7 cellular contexts compared by ENCODE assay signal in the genomic region with DNA sequence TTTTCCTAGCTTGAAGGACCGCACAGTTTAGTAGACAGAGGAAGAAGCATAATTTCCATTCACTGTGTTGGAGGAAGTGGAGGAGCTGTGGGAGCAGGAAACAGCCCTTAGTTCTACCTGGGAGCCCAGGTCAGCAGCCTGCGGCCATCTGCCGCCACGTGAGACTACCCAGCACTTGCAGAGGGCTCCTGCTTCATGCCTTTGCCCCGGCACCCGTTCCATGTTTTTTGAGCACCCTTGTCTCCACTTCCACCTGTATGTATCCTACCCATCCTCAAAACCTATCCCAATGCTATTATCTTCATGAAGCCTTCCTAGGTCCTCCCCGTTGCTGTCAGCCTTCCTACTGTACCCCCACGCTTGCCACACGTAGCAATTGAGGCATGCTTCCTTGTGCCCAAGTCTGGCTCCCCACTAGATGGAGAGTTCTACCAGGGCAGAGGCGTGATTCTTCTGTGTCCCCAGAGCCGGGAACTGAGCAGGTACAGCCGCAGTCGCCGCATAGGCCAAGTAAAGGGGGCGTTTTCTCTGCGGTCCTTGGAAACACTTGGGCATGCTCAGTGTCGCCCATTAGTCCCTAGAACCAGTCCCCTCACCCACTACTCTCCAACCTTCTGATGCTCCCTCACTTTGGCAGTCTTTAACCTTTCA. TPM values are rescaled to one million over a fixed set of nuclear protein-coding genes. Genes with fewer than 3 reads are reported as not detected.
DNase-seq lines count a peak whose midpoint lies in the region; ATAC-seq and TF ChIP-seq lines count a peak whose summit lies in the region.

No MANE protein-coding gene starts in this region.

- TF ChIP-seq CTCF in GM12865 (IDR thresholded peaks at IDR 0.05; ENCODE audit: insufficient read depth, low read depth, low read length, missing control alignments) (no peak), NB4 (IDR thresholded peaks at IDR 0.05; ENCODE audit: low read depth, low read length) (no peak), cardiac fibroblast (IDR thresholded peaks at IDR 0.05; ENCODE audit: low read depth, low read length) (no peak), lower lobe of right lung (IDR thresholded peaks at IDR 0.05) (no peak), upper lobe of right lung (IDR thresholded peaks at IDR 0.05) (no peak)

- no peak for DNase-seq in GM12865 (ENCODE audit: low read depth)
- DNase-seq in NB4 (ENCODE audit: low read depth): no peak
- no peak for DNase-seq in cardiac fibroblast (ENCODE audit: low read depth in 2 of 2)
- DNase-seq in lower lobe of right lung: no peak
- DNase-seq in upper lobe of right lung: no peak
- no peak for DNase-seq in retina

- ATAC-seq in GM21786 (IDR thresholded peaks at IDR 0.05; ENCODE audit: unreplicated experiment): peak; percentile 25
- peak; percentile 7 to 25 for ATAC-seq in lower lobe of right lung
- peak; percentile 3 for ATAC-seq in upper lobe of right lung

- peak overlapping the region; percentile 64 for H3K4me3 ChIP-seq in GM12865 (ENCODE audit: low read depth, low read length)
- peak overlapping the region; percentile 71 for H3K4me3 ChIP-seq in NB4 (ENCODE audit: low read depth, low read length)
- H3K4me3 ChIP-seq in cardiac fibroblast (replicated peaks in 1 of 2; ENCODE audit: low read depth in 2 of 2, low read length in 2 of 2): peak overlapping the region; percentile 85 to 90
- H3K4me3 ChIP-seq in lower lobe of right lung: peak overlapping the region; percentile 96
- H3K4me3 ChIP-seq in upper lobe of right lung: peak overlapping the region; percentile 85

- H3K27ac ChIP-seq in lower lobe of right lung (peak overlapping the region; percentile 81), upper lobe of right lung (peak overlapping the region; percentile 65)

- H3K36me3 ChIP-seq in lower lobe of right lung: no peaks in the 10 kb centered on the region
- H3K36me3 ChIP-seq in upper lobe of right lung: no peaks in the 10 kb centered on the region

- intact Hi-C loops in lower lobe of right lung (cut with DNase I): no loop called here
- intact Hi-C loops in upper lobe of right lung (cut with DNase I): no loop called here

- no peaks in the 10 kb centered on the region for H3K27me3 ChIP-seq in lower lobe of right lung (ENCODE audit: low read depth)
- H3K27me3 ChIP-seq in upper lobe of right lung: no peaks in the 10 kb centered on the region

- TF ChIP-seq POLR2A in NB4 (IDR thresholded peaks at IDR 0.05; ENCODE audit: extremely low read depth, insufficient read length): no peak

- H3K9me3 ChIP-seq in lower lobe of right lung (no peaks in the 10 kb centered on the region), upper lobe of right lung (no peaks in the 10 kb centered on the region)

- H3K4me1 ChIP-seq in lower lobe of right lung: peaks cover 26% of the 10 kb centered on the region
- H3K4me1 ChIP-seq in upper lobe of right lung: peaks cover 19% of the 10 kb centered on the region

RNA-seq across cellular contexts. Expression of gene SLC6A9, which starts 1.9 kb away (rescaled TPM):
- total RNA-seq in lower lobe of right lung: 24.2 TPM
- total RNA-seq in upper lobe of right lung: 19.2 TPM

RNA-seq across cellular contexts. Expression of gene CCDC24, which starts 38.0 kb away (rescaled TPM):
- 10.7 TPM for total RNA-seq in lower lobe of right lung
- 5.3 TPM for total RNA-seq in upper lobe of right lung

RNA-seq across cellular contexts. Expression of gene B4GALT2, which starts 50.4 kb away (rescaled TPM):
- 17.3 TPM for total RNA-seq in lower lobe of right lung
- 23.8 TPM for total RNA-seq in upper lobe of right lung

RNA-seq across cellular contexts. Expression of gene ATP6V0B, which starts 54.6 kb away (rescaled TPM):
- total RNA-seq in lower lobe of right lung (205 TPM), upper lobe of right lung (191 TPM)

RNA-seq across cellular contexts. Expression of gene DPH2, which starts 59.6 kb away (rescaled TPM):
- total RNA-seq in lower lobe of right lung (15.0 TPM), upper lobe of right lung (18.8 TPM)
